Comparison of ENCODE assay signal across 10 cellular contexts in the genomic region with DNA sequence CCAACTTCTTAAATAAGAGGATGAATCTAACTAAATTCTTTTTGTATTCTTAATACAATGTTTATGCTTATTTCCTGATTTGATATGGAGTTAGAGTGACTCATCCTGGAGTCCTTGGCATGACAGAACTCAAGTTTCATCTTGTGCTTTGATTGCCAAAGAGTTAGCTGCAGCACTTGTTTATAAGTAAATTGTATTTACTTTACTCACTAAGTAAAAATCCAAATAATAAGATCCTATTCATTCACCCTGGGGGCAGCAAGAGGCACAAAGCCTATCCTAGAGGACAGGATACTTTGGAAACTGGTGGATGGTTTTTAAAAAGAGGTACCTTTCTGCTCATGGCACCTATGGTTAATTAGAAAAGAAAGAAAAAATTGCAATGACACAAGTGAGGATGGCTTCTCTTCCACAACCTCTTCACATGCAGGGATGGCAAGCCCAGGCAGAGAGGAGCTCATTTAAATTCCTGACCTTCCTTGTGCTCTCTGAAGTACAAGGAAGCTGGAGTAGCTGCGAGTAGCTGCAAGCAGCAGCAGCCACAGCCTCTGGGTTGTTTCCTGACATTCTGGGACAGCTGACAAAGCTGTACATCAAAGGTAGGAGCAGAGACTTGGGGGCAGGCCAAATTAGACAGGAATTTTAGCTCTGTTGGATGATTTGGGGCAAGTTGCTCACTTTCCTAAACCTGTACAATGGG. TPM values are rescaled to one million over a fixed set of nuclear protein-coding genes. Genes with fewer than 3 reads are reported as not detected.
DNase-seq lines count a peak whose midpoint lies in the region; ATAC-seq and TF ChIP-seq lines count a peak whose summit lies in the region.
"Had no signal": no experiment of that assay in that cellular context is flagged by ENCODE, and none has a peak within 500 bp of the region (broad histone marks: within the 10 kb centered on the region; RNA-seq: fewer than 3 reads in every experiment).

No MANE protein-coding gene starts in this region.

- H2BK12ac ChIP-seq in neuronal stem cell (ENCODE audit: low read length): no peak overlapping the region

- H3K36me3 ChIP-seq in neuronal stem cell (replicated peaks in 1 of 2; ENCODE audit: control insufficient read depth in 2 of 2, insufficient read depth in 2 of 2, low read length in 2 of 2): no peaks in the 10 kb centered on the region

- H3K27me3 ChIP-seq in neuronal stem cell (ENCODE audit: control insufficient read depth in 3 of 3, insufficient read depth in 3 of 3, low read depth in 1 of 3, low read length in 3 of 3): no peaks in the 10 kb centered on the region

- peaks cover 4 to 7% of the 10 kb centered on the region in 2 donors for H3K4me1 ChIP-seq in neuronal stem cell (ENCODE audit: control insufficient read depth in 2 of 2, insufficient read depth in 1 of 2, low read depth in 1 of 2, low read length in 2 of 2)

- no peak overlapping the region for H4K8ac ChIP-seq in neuronal stem cell (ENCODE audit: low read depth, low read length)

- no peak overlapping the region for H3K4ac ChIP-seq in neuronal stem cell (ENCODE audit: low read length)

- no peak overlapping the region for H2BK5ac ChIP-seq in neuronal stem cell (ENCODE audit: low read length)

- peak overlapping the region; percentile 30 for H2AFZ ChIP-seq in neuronal stem cell (ENCODE audit: low read length)

- H3K9ac ChIP-seq in neuronal stem cell (ENCODE audit: low read depth, low read length, poor library complexity): no peak overlapping the region

- TF ChIP-seq CTCF in cardiac fibroblast (IDR thresholded peaks at IDR 0.05; ENCODE audit: low read depth, low read length): no peak

- H3K18ac ChIP-seq in neuronal stem cell (ENCODE audit: low read length): peak overlapping the region; percentile 58

- no peak overlapping the region for H3K4me2 ChIP-seq in neuronal stem cell (ENCODE audit: insufficient read depth, low read length, poor library complexity, severe bottlenecking)

- H3K79me1 ChIP-seq in neuronal stem cell (ENCODE audit: low read depth, low read length): no peaks in the 10 kb centered on the region

- H2AK5ac ChIP-seq in neuronal stem cell (ENCODE audit: low read depth, low read length): no peak overlapping the region

- DNase-seq in COLO829 (ENCODE audit: low spot score): peak; percentile 88
- peak; percentile 96 for DNase-seq in M059J (ENCODE audit: low read depth)
- peak; percentile 77 to 82 for DNase-seq in cardiac fibroblast (ENCODE audit: low read depth in 2 of 2)
- no peak for DNase-seq in neuronal stem cell (ENCODE audit: low spot score)
- DNase-seq in NCI-H2227 (lab: John Stamatoyannopoulos, UW; ENCODE audit: unreplicated experiment): no peak
- no peak for DNase-seq in NCI-H1436 (lab: John Stamatoyannopoulos, UW)
- no peak for DNase-seq in NCI-H446 treated with DMSO at 0.1 percent for 48 hours (lab: John Stamatoyannopoulos, UW)
- DNase-seq: activated effector memory CD4-positive, alpha-beta T cell treated with anti-CD3 and anti-CD28 coated beads, Interleukin-2, amount 50 U/mL, for 16 hours; erythroblast had no signal

- H3K23ac ChIP-seq in neuronal stem cell (ENCODE audit: low read depth, low read length, poor library complexity): no peak overlapping the region

- no peak overlapping the region for H2BK15ac ChIP-seq in neuronal stem cell (ENCODE audit: low read length)

- ATAC-seq in HG02885 (IDR thresholded peaks at IDR 0.05; ENCODE audit: poor library complexity, unreplicated experiment): no peak

- no peak overlapping the region for H4K91ac ChIP-seq in neuronal stem cell (ENCODE audit: low read depth, low read length, poor library complexity)

- no CpG with 5 or more reads among the region's 1 CpG for WGBS in neuronal stem cell (ENCODE audit: extremely low coverage in 2 of 2, insufficient read length in 2 of 2, insufficient replicate concordance in 1 of 2), 2 donors

- no peak overlapping the region for H3K4me3 ChIP-seq in cardiac fibroblast (replicated peaks in 1 of 2; ENCODE audit: low read depth in 2 of 2, low read length in 2 of 2)
- H3K4me3 ChIP-seq in neuronal stem cell (ENCODE audit: low read length in 2 of 2): no peak overlapping the region

- H2BK120ac ChIP-seq in neuronal stem cell (ENCODE audit: low read depth, low read length): no peak overlapping the region

- H3K9me3 ChIP-seq in neuronal stem cell (replicated peaks in 1 of 2; ENCODE audit: control insufficient read depth in 2 of 2, insufficient read depth in 1 of 2, low read depth in 1 of 2, low read length in 2 of 2): peaks cover 0 to 1% of the 10 kb centered on the region in 2 donors

- H3K27ac ChIP-seq in neuronal stem cell (replicated peaks; ENCODE audit: low read length): no peak overlapping the region

- H3K14ac ChIP-seq in neuronal stem cell (ENCODE audit: low read length): no peak overlapping the region

RNA-seq across cellular contexts. Expression of a gene that starts 28.5 kb away (rescaled TPM):
- 23.9 and 27.0 TPM in 2 replicates for total RNA-seq in M059J (2014; rRNA removed; shearing (Covaris generic))
- 22.3 TPM for polyA plus RNA-seq in neuronal stem cell (2013, experiment 1 of 2)
- polyA plus RNA-seq in neuronal stem cell (2013, experiment 2 of 2): 23.6 TPM

Comparison
In these comparisons a context has a peak if more than half of its experiments do, and no peak if none do; other contexts are left out.
1. DNase-seq: peak in COLO829 (single experiment), M059J (single experiment) and cardiac fibroblast (2 of 2); none in neuronal stem cell (single experiment), NCI-H2227 (single experiment), NCI-H1436 (single experiment) and NCI-H446 treated with DMSO at 0.1 percent for 48 hours (single experiment).